9 cellular contexts compared by ENCODE assay signal in genomic region chr3:157082305-157082981, GRCh38.
A peak's percentile ranks its signal among the peaks of the same experiment; 100 is the strongest.
DNase-seq lines count a peak whose midpoint lies in the region; ATAC-seq and TF ChIP-seq lines count a peak whose summit lies in the region.
"Had no signal": no experiment of that assay in that cellular context is flagged by ENCODE, and none has a peak within 500 bp of the region (broad histone marks: within the 10 kb centered on the region; RNA-seq: fewer than 3 reads in every experiment).

No MANE protein-coding gene starts in this region.

- H3K36me3 ChIP-seq in Loucy (ENCODE audit: insufficient read depth, low read length) = no peaks in the 10 kb centered on the region
- H3K36me3 ChIP-seq: heart left ventricle had no signal

- TF ChIP-seq CTCF in Loucy (conservative IDR thresholded peaks at IDR 0.05; ENCODE audit: low read length) = no peak

- H3K9me2 ChIP-seq in Loucy (replicated peaks; ENCODE audit: low read depth, low read length) = no peaks in the 10 kb centered on the region

- H3K27ac ChIP-seq in cingulate gyrus (ENCODE audit: low read depth, low read length) = peak overlapping the region; percentile 61

- peak; percentile 41 for DNase-seq in AG20443 (ENCODE audit: low spot score)
- DNase-seq in mucosa of gallbladder (ENCODE audit: low spot score) = peak; percentile 91
- no peak for DNase-seq in HUDEP-2 (lab: John Stamatoyannopoulos, UW; ENCODE audit: unreplicated experiment in 76 of 76)
- no peak for DNase-seq in SW 1271 (lab: John Stamatoyannopoulos, UW)

- peak overlapping the region; percentile 66; the same call in 1 of the 2 replicates for H2AFZ ChIP-seq in Loucy (ENCODE audit: low read length)

- no peaks in the 10 kb centered on the region for H3K27me3 ChIP-seq in Loucy (ENCODE audit: insufficient read depth, low read length, poor library complexity, severe bottlenecking)
- H3K27me3 ChIP-seq: heart left ventricle had no signal

- H3K79me2 ChIP-seq in Loucy (ENCODE audit: insufficient read depth, low read length) = no peaks in the 10 kb centered on the region

- no peaks in the 10 kb centered on the region for H3K4me1 ChIP-seq in Loucy (ENCODE audit: insufficient read depth, low read length, poor library complexity, severe bottlenecking)

- H3K4me3 ChIP-seq in Loucy (ENCODE audit: low read length, poor library complexity, severe bottlenecking) = peak overlapping the region; percentile 15
- H3K4me3 ChIP-seq: heart left ventricle had no signal

- no peaks in the 10 kb centered on the region for H3K9me3 ChIP-seq in Loucy (ENCODE audit: insufficient read depth, low read depth, low read length)
- H3K9me3 ChIP-seq: heart left ventricle had no signal

- H3K9ac ChIP-seq in Loucy (ENCODE audit: low read depth, low read length, poor library complexity, severe bottlenecking) = no peak overlapping the region

- no peak for ATAC-seq in HG03135 (IDR thresholded peaks at IDR 0.05; ENCODE audit: unreplicated experiment)
- no peak for ATAC-seq in HG02623 (IDR thresholded peaks at IDR 0.05; ENCODE audit: unreplicated experiment)

- no peaks in the 10 kb centered on the region for H4K20me1 ChIP-seq in Loucy (ENCODE audit: insufficient read depth, low read length, poor library complexity, severe bottlenecking)

- H3F3A ChIP-seq in Loucy (ENCODE audit: low read depth) = no peaks in the 10 kb centered on the region

- peak overlapping the region; percentile 54 for H3K4me2 ChIP-seq in Loucy (ENCODE audit: low read depth, low read length, poor library complexity, severe bottlenecking)

Comparison
In these comparisons a context has a peak if more than half of its experiments do, and no peak if none do; other contexts are left out.
1. DNase-seq: peak in AG20443 (single experiment) and mucosa of gallbladder (single experiment); none in HUDEP-2 (0 of 76) and SW 1271 (0 of 2).